Comparison of ENCODE assay signal across 10 cellular contexts in the genomic region with DNA sequence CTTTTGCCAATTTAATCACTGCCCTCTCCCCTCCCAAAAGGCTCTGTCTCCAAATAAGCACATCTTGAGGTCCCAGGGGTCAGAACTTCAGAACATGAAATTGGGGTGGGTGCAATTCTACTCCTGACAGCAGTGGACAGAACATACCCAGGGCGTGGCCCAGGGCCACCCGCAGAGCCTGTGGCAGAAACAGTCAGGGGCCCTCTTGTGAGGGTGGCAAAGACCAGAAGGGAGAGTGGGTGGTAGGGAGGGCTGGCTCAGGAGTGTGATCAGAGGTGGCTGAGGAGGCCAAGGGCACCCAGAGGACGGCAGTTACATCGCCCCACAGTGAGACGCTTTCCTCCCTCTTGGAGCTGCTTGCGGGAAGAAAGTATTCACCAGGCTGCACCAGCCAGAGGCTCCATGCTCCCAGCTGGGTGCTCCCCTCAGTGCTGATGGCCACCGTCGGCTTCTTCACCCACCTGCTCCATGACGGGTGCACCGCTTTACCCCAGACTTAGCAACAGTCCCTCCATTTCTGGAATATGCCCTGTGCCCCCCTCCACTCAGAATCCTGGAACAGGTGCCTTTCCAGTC.
"Had no signal": no experiment of that assay in that cellular context is flagged by ENCODE, and none has a peak within 500 bp of the region (broad histone marks: within the 10 kb centered on the region; RNA-seq: fewer than 3 reads in every experiment).

No MANE protein-coding gene starts in this region.

- H3K4me1 ChIP-seq: HAP-1 had no signal

- ATAC-seq: HCT116 had no signal

- H3K27ac ChIP-seq: GM23248, KMS-11 had no signal

- H3K9ac ChIP-seq: GM23248, KMS-11 had no signal

- H3K4me3 Mint-ChIP-seq: HFFc6, IgD-negative memory B cell had no signal

- FAIRE-seq: HTR-8/SVneo had no signal

- H3K9me3 ChIP-seq: HAP-1 had no signal

- H3K27ac Mint-ChIP-seq: HFFc6, IgD-negative memory B cell had no signal

- H3K36me3 ChIP-seq: HAP-1 had no signal

- H2AFZ ChIP-seq: GM23248 had no signal

- DNase-seq: GM23248, GOT3, H7, HFFc6, KBM-7 had no signal

- H3K4me2 ChIP-seq: KMS-11 had no signal

- H3K4me3 ChIP-seq: GM23248, HAP-1 had no signal
